Comparison of ENCODE assay signal across 29 cellular contexts in the genomic region with DNA sequence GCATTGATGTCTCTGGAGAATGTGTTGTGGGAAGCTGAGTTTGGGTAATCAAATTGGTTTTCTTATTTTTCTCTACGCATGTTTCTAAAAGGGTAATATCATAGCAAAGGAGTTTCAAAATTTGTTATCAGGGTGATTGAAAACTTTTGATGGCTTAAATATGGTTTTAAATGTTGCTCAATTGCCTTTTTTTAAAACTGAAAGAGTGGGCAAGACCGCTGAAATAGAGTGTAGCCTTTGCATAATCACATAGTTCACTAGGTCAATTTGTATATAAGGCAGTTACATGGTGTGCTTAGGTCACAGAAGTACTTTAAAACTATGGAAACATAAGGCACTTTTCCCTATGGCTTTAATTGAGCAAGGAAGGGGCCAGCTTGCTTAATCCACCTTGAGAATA.
"Had no signal": no experiment of that assay in that cellular context is flagged by ENCODE, and none has a peak within 500 bp of the region (broad histone marks: within the 10 kb centered on the region; RNA-seq: fewer than 3 reads in every experiment).

No MANE protein-coding gene starts in this region.

- H3K4me1 ChIP-seq: gastrocnemius medialis, left ventricle myocardium inferior, sigmoid colon, stomach, thyroid gland, upper lobe of left lung had no signal

- H3K36me3 Mint-ChIP-seq: activated CD4-positive, alpha-beta memory T cell treated with anti-CD3 and anti-CD28 coated beads for 36 hours; activated naive CD4-positive, alpha-beta T cell treated with anti-CD3 and anti-CD28 coated beads, Interleukin-2, amount 10 ng/mL, durations not matched to agents 7 days and 5 days; activated naive CD8-positive, alpha-beta T cell treated with anti-CD3 and anti-CD28 coated beads, Interleukin-2, amount 10 ng/mL, durations not matched to agents 7 days and 5 days; stimulated activated naive B cell treated with anti-CD40 and anti-IgM and Interleukin-4, amounts not matched to agents 10 μg/mL and 1 μg/mL and 100 μg/mL, for 72 hours had no signal

- H3K4me1 Mint-ChIP-seq: activated CD4-positive, alpha-beta T cell treated with anti-CD3 and anti-CD28 coated beads, Interleukin-2, amount 10 ng/mL, durations not matched to agents 24 days and 14 days; activated naive CD4-positive, alpha-beta T cell treated with anti-CD3 and anti-CD28 coated beads, Interleukin-2, amount 10 ng/mL, durations not matched to agents 7 days and 5 days; activated naive CD8-positive, alpha-beta T cell treated with anti-CD3 and anti-CD28 coated beads, Interleukin-2, amount 10 ng/mL, durations not matched to agents 7 days and 5 days had no signal

- H2AFZ ChIP-seq: hepatocyte had no signal

- H3K27me3 ChIP-seq: brain microvascular endothelial cell, gastrocnemius medialis, hepatocyte, ovary, sigmoid colon, stomach, thyroid gland, upper lobe of left lung had no signal

- ATAC-seq: esophagus mucosa; gastrocnemius medialis; stimulated activated naive B cell treated with anti-CD40 and anti-IgM and Interleukin-4, amounts not matched to agents 10 μg/mL and 1 μg/mL and 100 μg/mL, for 72 hours had no signal

- H3K9me3 Mint-ChIP-seq: activated CD4-positive, alpha-beta memory T cell treated with anti-CD3 and anti-CD28 coated beads for 36 hours; activated CD4-positive, alpha-beta T cell treated with anti-CD3 and anti-CD28 coated beads, Interleukin-2, amount 10 ng/mL, durations not matched to agents 24 days and 14 days; activated naive CD4-positive, alpha-beta T cell treated with anti-CD3 and anti-CD28 coated beads, Interleukin-2, amount 10 ng/mL, durations not matched to agents 7 days and 5 days; activated naive CD8-positive, alpha-beta T cell treated with anti-CD3 and anti-CD28 coated beads, Interleukin-2, amount 10 ng/mL, durations not matched to agents 7 days and 5 days; activated T-cell treated with anti-CD3 and anti-CD28 coated beads, Interleukin-2, amount 50 U/mL, for 24 hours; dendritic cell treated with granulocyte-macrophage colony-stimulating factor and Interleukin-4, amounts not matched to agents 40 ng/mL and 50 ng/mL, for 4 days; endodermal cell; nephron; stimulated activated naive B cell treated with anti-CD40 and anti-IgM and Interleukin-4, amounts not matched to agents 10 μg/mL and 1 μg/mL and 100 μg/mL, for 72 hours had no signal

- DNase-seq: activated CD4-positive, alpha-beta memory T cell treated with anti-CD3 and anti-CD28 coated beads for 36 hours; activated CD4-positive, alpha-beta T cell treated with anti-CD3 and anti-CD28 coated beads, Interleukin-2, amount 10 ng/mL, durations not matched to agents 24 days and 14 days; activated CD4-positive, CD25-positive, alpha-beta regulatory T cell treated with anti-CD3 and anti-CD28 coated beads, Interleukin-2, amount 50 U/mL, for 72 hours; activated CD8-positive, alpha-beta memory T cell treated with anti-CD3 and anti-CD28 coated beads, Interleukin-2, amount 50 U/mL, for 48 hours; activated gamma-delta T cell; activated naive CD4-positive, alpha-beta T cell treated with anti-CD3 and anti-CD28 coated beads, Interleukin-2, amount 10 ng/mL, durations not matched to agents 7 days and 5 days; activated naive CD8-positive, alpha-beta T cell treated with anti-CD3 and anti-CD28 coated beads, Interleukin-2, amount 10 ng/mL, durations not matched to agents 7 days and 5 days; activated T-cell treated with anti-CD3 and anti-CD28 coated beads, Interleukin-2, amount 50 U/mL, for 24 hours; amniotic stem cell; brain microvascular endothelial cell; central memory CD4-positive, alpha-beta T cell; gastrocnemius medialis; islet precursor cell; left ventricle myocardium inferior; ovary; retina; sigmoid colon; stimulated activated CD4-positive, alpha-beta T cell treated with anti-CD3 and anti-CD28 coated beads, Interleukin-1b, Interleukin-23, amount 100 ng/mL, for 48 hours; stimulated activated naive B cell treated with anti-CD40 and anti-IgM and Interleukin-4, amounts not matched to agents 10 μg/mL and 1 μg/mL and 100 μg/mL, for 72 hours; stomach; thyroid gland; upper lobe of left lung had no signal

- H3K9me3 ChIP-seq: gastrocnemius medialis, left ventricle myocardium inferior, ovary, sigmoid colon, stomach, thyroid gland, upper lobe of left lung had no signal

- H3K79me2 ChIP-seq: hepatocyte had no signal

- H3K36me3 ChIP-seq: brain microvascular endothelial cell, gastrocnemius medialis, left ventricle myocardium inferior, ovary, sigmoid colon, stomach, thyroid gland, upper lobe of left lung had no signal

- H3K27ac ChIP-seq: brain microvascular endothelial cell, gastrocnemius medialis, hepatocyte, left ventricle myocardium inferior, ovary, sigmoid colon, stomach, thyroid gland, upper lobe of left lung had no signal

- H3K27ac Mint-ChIP-seq: activated CD4-positive, alpha-beta memory T cell treated with anti-CD3 and anti-CD28 coated beads for 36 hours; activated CD4-positive, alpha-beta T cell treated with anti-CD3 and anti-CD28 coated beads, Interleukin-2, amount 10 ng/mL, durations not matched to agents 24 days and 14 days; activated naive CD4-positive, alpha-beta T cell treated with anti-CD3 and anti-CD28 coated beads, Interleukin-2, amount 10 ng/mL, durations not matched to agents 7 days and 5 days; activated naive CD8-positive, alpha-beta T cell treated with anti-CD3 and anti-CD28 coated beads, Interleukin-2, amount 10 ng/mL, durations not matched to agents 7 days and 5 days; activated T-cell treated with anti-CD3 and anti-CD28 coated beads, Interleukin-2, amount 50 U/mL, for 24 hours; dendritic cell treated with granulocyte-macrophage colony-stimulating factor and Interleukin-4, amounts not matched to agents 40 ng/mL and 50 ng/mL, for 4 days; endodermal cell; nephron; progenitor cell of endocrine pancreas; stimulated activated naive B cell treated with anti-CD40 and anti-IgM and Interleukin-4, amounts not matched to agents 10 μg/mL and 1 μg/mL and 100 μg/mL, for 72 hours had no signal

- H3K4me3 ChIP-seq: gastrocnemius medialis, hepatocyte, left ventricle myocardium inferior, ovary, sigmoid colon, smooth muscle cell, stomach, thyroid gland, upper lobe of left lung had no signal

- H3K4me3 Mint-ChIP-seq: activated CD4-positive, alpha-beta memory T cell treated with anti-CD3 and anti-CD28 coated beads for 36 hours; activated CD4-positive, alpha-beta T cell treated with anti-CD3 and anti-CD28 coated beads, Interleukin-2, amount 10 ng/mL, durations not matched to agents 24 days and 14 days; activated naive CD4-positive, alpha-beta T cell treated with anti-CD3 and anti-CD28 coated beads, Interleukin-2, amount 10 ng/mL, durations not matched to agents 7 days and 5 days; activated naive CD8-positive, alpha-beta T cell treated with anti-CD3 and anti-CD28 coated beads, Interleukin-2, amount 10 ng/mL, durations not matched to agents 7 days and 5 days; activated T-cell treated with anti-CD3 and anti-CD28 coated beads, Interleukin-2, amount 50 U/mL, for 24 hours; dendritic cell treated with granulocyte-macrophage colony-stimulating factor and Interleukin-4, amounts not matched to agents 40 ng/mL and 50 ng/mL, for 4 days; endodermal cell; nephron; stimulated activated naive B cell treated with anti-CD40 and anti-IgM and Interleukin-4, amounts not matched to agents 10 μg/mL and 1 μg/mL and 100 μg/mL, for 72 hours had no signal

- H3K4me2 ChIP-seq: hepatocyte, smooth muscle cell had no signal
